Comparison of ENCODE assay signal across 1 cellular context in the genomic region with DNA sequence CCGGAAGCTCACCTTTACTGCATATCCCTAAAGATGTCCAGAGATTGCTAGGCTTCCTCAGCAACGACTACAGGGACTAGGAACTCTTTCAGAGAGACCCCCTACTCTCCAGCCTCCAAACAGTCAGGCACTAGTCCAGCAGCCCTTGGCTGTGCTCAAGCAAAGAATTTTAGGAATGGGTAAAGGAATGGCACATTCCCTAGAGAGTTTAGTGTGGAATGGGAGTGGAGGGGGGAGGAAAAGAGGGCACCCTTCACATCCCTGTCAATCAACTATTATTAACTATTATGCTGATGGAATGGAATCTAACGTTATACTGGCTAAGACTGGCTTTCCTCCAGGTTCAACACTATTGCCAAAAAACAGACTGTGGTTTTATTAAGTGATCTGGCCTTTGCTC.
TF ChIP-seq lines count a peak whose summit lies in the region.

No MANE protein-coding gene starts in this region.

TF ChIP-seq in GM23338, 12 proteins besides CTCF, POLR2A, EP300 and RAD21 (continued from another document):
- TF ChIP-seq, protein P1, sequence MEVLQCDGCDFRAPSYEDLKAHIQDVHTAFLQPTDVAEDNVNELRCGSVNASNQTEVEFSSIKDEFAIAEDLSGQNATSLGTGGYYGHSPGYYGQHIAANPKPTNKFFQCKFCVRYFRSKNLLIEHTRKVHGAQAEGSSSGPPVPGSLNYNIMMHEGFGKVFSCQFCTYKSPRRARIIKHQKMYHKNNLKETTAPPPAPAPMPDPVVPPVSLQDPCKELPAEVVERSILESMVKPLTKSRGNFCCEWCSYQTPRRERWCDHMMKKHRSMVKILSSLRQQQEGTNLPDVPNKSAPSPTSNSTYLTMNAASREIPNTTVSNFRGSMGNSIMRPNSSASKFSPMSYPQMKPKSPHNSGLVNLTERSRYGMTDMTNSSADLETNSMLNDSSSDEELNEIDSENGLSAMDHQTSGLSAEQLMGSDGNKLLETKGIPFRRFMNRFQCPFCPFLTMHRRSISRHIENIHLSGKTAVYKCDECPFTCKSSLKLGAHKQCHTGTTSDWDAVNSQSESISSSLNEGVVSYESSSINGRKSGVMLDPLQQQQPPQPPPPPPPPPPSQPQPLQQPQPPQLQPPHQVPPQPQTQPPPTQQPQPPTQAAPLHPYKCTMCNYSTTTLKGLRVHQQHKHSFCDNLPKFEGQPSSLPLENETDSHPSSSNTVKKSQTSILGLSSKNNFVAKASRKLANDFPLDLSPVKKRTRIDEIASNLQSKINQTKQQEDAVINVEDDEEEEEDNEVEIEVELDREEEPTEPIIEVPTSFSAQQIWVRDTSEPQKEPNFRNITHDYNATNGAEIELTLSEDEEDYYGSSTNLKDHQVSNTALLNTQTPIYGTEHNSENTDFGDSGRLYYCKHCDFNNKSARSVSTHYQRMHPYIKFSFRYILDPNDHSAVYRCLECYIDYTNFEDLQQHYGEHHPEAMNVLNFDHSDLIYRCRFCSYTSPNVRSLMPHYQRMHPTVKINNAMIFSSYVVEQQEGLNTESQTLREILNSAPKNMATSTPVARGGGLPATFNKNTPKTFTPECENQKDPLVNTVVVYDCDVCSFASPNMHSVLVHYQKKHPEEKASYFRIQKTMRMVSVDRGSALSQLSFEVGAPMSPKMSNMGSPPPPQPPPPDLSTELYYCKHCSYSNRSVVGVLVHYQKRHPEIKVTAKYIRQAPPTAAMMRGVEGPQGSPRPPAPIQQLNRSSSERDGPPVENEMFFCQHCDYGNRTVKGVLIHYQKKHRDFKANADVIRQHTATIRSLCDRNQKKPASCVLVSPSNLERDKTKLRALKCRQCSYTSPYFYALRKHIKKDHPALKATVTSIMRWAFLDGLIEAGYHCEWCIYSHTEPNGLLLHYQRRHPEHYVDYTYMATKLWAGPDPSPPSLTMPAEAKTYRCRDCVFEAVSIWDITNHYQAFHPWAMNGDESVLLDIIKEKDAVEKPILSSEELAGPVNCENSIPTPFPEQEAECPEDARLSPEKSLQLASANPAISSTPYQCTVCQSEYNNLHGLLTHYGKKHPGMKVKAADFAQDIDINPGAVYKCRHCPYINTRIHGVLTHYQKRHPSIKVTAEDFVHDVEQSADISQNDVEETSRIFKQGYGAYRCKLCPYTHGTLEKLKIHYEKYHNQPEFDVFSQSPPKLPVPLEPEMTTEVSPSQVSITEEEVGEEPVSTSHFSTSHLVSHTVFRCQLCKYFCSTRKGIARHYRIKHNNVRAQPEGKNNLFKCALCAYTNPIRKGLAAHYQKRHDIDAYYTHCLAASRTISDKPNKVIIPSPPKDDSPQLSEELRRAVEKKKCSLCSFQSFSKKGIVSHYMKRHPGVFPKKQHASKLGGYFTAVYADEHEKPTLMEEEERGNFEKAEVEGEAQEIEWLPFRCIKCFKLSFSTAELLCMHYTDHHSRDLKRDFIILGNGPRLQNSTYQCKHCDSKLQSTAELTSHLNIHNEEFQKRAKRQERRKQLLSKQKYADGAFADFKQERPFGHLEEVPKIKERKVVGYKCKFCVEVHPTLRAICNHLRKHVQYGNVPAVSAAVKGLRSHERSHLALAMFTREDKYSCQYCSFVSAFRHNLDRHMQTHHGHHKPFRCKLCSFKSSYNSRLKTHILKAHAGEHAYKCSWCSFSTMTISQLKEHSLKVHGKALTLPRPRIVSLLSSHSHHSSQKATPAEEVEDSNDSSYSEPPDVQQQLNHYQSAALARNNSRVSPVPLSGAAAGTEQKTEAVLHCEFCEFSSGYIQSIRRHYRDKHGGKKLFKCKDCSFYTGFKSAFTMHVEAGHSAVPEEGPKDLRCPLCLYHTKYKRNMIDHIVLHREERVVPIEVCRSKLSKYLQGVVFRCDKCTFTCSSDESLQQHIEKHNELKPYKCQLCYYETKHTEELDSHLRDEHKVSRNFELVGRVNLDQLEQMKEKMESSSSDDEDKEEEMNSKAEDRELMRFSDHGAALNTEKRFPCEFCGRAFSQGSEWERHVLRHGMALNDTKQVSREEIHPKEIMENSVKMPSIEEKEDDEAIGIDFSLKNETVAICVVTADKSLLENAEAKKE (CRISPR knock-in tag; IDR thresholded peaks at IDR 0.05): no peak
- TF ChIP-seq ZNF114 (CRISPR knock-in tag; IDR thresholded peaks at IDR 0.05) (no peak), CREB1 (CRISPR knock-in tag; IDR thresholded peaks at IDR 0.05; ENCODE audit: low read depth) (no peak), POLR2AphosphoS5 (IDR thresholded peaks at IDR 0.05; ENCODE audit: low read depth) (no peak), JUNB (IDR thresholded peaks at IDR 0.05; ENCODE audit: unreplicated experiment) (no peak), STAT1 (IDR thresholded peaks at IDR 0.05; ENCODE audit: unreplicated experiment) (no peak), EZH2 (IDR thresholded peaks at IDR 0.05; ENCODE audit: low read depth, unreplicated experiment) (no peak)
- TF ChIP-seq, protein P2, sequence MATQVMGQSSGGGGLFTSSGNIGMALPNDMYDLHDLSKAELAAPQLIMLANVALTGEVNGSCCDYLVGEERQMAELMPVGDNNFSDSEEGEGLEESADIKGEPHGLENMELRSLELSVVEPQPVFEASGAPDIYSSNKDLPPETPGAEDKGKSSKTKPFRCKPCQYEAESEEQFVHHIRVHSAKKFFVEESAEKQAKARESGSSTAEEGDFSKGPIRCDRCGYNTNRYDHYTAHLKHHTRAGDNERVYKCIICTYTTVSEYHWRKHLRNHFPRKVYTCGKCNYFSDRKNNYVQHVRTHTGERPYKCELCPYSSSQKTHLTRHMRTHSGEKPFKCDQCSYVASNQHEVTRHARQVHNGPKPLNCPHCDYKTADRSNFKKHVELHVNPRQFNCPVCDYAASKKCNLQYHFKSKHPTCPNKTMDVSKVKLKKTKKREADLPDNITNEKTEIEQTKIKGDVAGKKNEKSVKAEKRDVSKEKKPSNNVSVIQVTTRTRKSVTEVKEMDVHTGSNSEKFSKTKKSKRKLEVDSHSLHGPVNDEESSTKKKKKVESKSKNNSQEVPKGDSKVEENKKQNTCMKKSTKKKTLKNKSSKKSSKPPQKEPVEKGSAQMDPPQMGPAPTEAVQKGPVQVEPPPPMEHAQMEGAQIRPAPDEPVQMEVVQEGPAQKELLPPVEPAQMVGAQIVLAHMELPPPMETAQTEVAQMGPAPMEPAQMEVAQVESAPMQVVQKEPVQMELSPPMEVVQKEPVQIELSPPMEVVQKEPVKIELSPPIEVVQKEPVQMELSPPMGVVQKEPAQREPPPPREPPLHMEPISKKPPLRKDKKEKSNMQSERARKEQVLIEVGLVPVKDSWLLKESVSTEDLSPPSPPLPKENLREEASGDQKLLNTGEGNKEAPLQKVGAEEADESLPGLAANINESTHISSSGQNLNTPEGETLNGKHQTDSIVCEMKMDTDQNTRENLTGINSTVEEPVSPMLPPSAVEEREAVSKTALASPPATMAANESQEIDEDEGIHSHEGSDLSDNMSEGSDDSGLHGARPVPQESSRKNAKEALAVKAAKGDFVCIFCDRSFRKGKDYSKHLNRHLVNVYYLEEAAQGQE (IDR thresholded peaks at IDR 0.05; ENCODE audit: unreplicated experiment): no peak
